2 cellular contexts compared by ENCODE assay signal in genomic region chr15:92801774-92802464, GRCh38.
A peak's percentile ranks its signal among the peaks of the same experiment; 100 is the strongest.
TF ChIP-seq lines count a peak whose summit lies in the region.

No MANE protein-coding gene starts in this region.

TF ChIP-seq in K562, 482 proteins besides CTCF, POLR2A, EP300 and RAD21 (continues in another document):
- TF ChIP-seq, protein P1, sequence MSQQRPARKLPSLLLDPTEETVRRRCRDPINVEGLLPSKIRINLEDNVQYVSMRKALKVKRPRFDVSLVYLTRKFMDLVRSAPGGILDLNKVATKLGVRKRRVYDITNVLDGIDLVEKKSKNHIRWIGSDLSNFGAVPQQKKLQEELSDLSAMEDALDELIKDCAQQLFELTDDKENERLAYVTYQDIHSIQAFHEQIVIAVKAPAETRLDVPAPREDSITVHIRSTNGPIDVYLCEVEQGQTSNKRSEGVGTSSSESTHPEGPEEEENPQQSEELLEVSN (IDR thresholded peaks at IDR 0.05; ENCODE audit: borderline replicate concordance in 1 of 2, extremely low read depth in 1 of 2, insufficient read depth in 1 of 2, insufficient read length in 1 of 2, low read depth in 1 of 2, low read length in 1 of 2, poor library complexity in 1 of 2, severe bottlenecking in 1 of 2) = peak in 1 of 2 experiments; percentile 18
- TF ChIP-seq NFIC (IDR thresholded peaks at IDR 0.05) = 0 out of 2 replicates have a peak, but pooled peaks have one; percentile 5
- TF ChIP-seq, protein P2, sequence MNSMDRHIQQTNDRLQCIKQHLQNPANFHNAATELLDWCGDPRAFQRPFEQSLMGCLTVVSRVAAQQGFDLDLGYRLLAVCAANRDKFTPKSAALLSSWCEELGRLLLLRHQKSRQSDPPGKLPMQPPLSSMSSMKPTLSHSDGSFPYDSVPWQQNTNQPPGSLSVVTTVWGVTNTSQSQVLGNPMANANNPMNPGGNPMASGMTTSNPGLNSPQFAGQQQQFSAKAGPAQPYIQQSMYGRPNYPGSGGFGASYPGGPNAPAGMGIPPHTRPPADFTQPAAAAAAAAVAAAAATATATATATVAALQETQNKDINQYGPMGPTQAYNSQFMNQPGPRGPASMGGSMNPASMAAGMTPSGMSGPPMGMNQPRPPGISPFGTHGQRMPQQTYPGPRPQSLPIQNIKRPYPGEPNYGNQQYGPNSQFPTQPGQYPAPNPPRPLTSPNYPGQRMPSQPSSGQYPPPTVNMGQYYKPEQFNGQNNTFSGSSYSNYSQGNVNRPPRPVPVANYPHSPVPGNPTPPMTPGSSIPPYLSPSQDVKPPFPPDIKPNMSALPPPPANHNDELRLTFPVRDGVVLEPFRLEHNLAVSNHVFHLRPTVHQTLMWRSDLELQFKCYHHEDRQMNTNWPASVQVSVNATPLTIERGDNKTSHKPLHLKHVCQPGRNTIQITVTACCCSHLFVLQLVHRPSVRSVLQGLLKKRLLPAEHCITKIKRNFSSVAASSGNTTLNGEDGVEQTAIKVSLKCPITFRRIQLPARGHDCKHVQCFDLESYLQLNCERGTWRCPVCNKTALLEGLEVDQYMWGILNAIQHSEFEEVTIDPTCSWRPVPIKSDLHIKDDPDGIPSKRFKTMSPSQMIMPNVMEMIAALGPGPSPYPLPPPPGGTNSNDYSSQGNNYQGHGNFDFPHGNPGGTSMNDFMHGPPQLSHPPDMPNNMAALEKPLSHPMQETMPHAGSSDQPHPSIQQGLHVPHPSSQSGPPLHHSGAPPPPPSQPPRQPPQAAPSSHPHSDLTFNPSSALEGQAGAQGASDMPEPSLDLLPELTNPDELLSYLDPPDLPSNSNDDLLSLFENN (IDR thresholded peaks at IDR 0.05; ENCODE audit: low read depth in 2 of 2, low read length in 2 of 2) = no peak
- no peak for TF ChIP-seq SOX6 (IDR thresholded peaks at IDR 0.05)
- TF ChIP-seq ZKSCAN8 (CRISPR knock-in tag; IDR thresholded peaks at IDR 0.05) = no peak
- no peak for TF ChIP-seq WHSC1 (IDR thresholded peaks at IDR 0.05; ENCODE audit: low read length)
- TF ChIP-seq, protein P3, sequence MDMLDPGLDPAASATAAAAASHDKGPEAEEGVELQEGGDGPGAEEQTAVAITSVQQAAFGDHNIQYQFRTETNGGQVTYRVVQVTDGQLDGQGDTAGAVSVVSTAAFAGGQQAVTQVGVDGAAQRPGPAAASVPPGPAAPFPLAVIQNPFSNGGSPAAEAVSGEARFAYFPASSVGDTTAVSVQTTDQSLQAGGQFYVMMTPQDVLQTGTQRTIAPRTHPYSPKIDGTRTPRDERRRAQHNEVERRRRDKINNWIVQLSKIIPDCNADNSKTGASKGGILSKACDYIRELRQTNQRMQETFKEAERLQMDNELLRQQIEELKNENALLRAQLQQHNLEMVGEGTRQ (CRISPR knock-in tag; IDR thresholded peaks at IDR 0.05) = no peak
- TF ChIP-seq SRF (CRISPR knock-in tag; IDR thresholded peaks at IDR 0.05) = peak in 1 of 2 experiments; percentile 71; a peak in 1 of 4 replicates
- TF ChIP-seq, protein P4, sequence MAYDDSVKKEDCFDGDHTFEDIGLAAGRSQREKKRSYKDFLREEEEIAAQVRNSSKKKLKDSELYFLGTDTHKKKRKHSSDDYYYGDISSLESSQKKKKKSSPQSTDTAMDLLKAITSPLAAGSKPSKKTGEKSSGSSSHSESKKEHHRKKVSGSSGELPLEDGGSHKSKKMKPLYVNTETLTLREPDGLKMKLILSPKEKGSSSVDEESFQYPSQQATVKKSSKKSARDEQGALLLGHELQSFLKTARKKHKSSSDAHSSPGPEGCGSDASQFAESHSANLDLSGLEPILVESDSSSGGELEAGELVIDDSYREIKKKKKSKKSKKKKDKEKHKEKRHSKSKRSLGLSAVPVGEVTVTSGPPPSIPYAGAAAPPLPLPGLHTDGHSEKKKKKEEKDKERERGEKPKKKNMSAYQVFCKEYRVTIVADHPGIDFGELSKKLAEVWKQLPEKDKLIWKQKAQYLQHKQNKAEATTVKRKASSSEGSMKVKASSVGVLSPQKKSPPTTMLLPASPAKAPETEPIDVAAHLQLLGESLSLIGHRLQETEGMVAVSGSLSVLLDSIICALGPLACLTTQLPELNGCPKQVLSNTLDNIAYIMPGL (CRISPR knock-in tag; IDR thresholded peaks at IDR 0.05) = no peak
- TF ChIP-seq C11orf30 (IDR thresholded peaks at IDR 0.05; ENCODE audit: low read depth) = no peak
- TF ChIP-seq NR2C2 (CRISPR knock-in tag; IDR thresholded peaks at IDR 0.05) = no peak
- no peak for TF ChIP-seq NR2C2 (tag; IDR thresholded peaks at IDR 0.05)
- no peak for TF ChIP-seq HDAC6 (IDR thresholded peaks at IDR 0.05; ENCODE audit: low read depth, low read length)
- TF ChIP-seq CBX1 (IDR thresholded peaks at IDR 0.05; ENCODE audit: low read depth) = no peak
- TF ChIP-seq YBX1 (IDR thresholded peaks at IDR 0.05) = no peak
- TF ChIP-seq, protein P5, sequence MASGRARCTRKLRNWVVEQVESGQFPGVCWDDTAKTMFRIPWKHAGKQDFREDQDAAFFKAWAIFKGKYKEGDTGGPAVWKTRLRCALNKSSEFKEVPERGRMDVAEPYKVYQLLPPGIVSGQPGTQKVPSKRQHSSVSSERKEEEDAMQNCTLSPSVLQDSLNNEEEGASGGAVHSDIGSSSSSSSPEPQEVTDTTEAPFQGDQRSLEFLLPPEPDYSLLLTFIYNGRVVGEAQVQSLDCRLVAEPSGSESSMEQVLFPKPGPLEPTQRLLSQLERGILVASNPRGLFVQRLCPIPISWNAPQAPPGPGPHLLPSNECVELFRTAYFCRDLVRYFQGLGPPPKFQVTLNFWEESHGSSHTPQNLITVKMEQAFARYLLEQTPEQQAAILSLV (tag; IDR thresholded peaks at IDR 0.05) = peak; percentile 96
- TF ChIP-seq MED1 (CRISPR knock-in tag; IDR thresholded peaks at IDR 0.05; ENCODE audit: borderline replicate concordance) = no peak
- no peak for TF ChIP-seq ZBTB8A (IDR thresholded peaks at IDR 0.05; ENCODE audit: partially characterized antibody)
- no peak for TF ChIP-seq ATF7 (IDR thresholded peaks at IDR 0.05)
- TF ChIP-seq ZNF395 (CRISPR knock-in tag; IDR thresholded peaks at IDR 0.05) = no peak
- no peak for TF ChIP-seq BCL6 (CRISPR knock-in tag; IDR thresholded peaks at IDR 0.05)
- TF ChIP-seq GABPB1 (CRISPR knock-in tag; IDR thresholded peaks at IDR 0.05) = no peak
- TF ChIP-seq RNF2 (IDR thresholded peaks at IDR 0.05) = no peak

TF ChIP-seq in HepG2, 621 proteins besides CTCF, POLR2A, EP300 and RAD21 (continues in another document):
- TF ChIP-seq ATF4 (CRISPR knock-in tag; IDR thresholded peaks at IDR 0.05) (peak in 1 of 2 experiments; percentile 30; a peak in 1 of 4 replicates), HDAC2 (CRISPR knock-in tag; IDR thresholded peaks at IDR 0.05) (no peak), ARHGAP35 (CRISPR knock-in tag; IDR thresholded peaks at IDR 0.05; ENCODE audit: borderline replicate concordance) (no peak), BCL3 (CRISPR knock-in tag; IDR thresholded peaks at IDR 0.05) (0 out of 2 replicates have a peak, but pooled peaks have one; percentile 5), ZNF124 (CRISPR knock-in tag; IDR thresholded peaks at IDR 0.05) (no peak), ARID5B (CRISPR knock-in tag; IDR thresholded peaks at IDR 0.05) (0 out of 2 replicates have a peak, but pooled peaks have one; percentile 22), SOX6 (IDR thresholded peaks at IDR 0.05) (no peak), SOX6 (CRISPR knock-in tag; IDR thresholded peaks at IDR 0.05) (peak; percentile 6; the same call in 1 of the 2 replicates), ARNTL (CRISPR knock-in tag; IDR thresholded peaks at IDR 0.05) (no peak), SALL1 (CRISPR knock-in tag; IDR thresholded peaks at IDR 0.05) (peak; percentile 35; the same call in 1 of the 2 replicates), ZNF264 (CRISPR knock-in tag; IDR thresholded peaks at IDR 0.05) (no peak), PHB2 (IDR thresholded peaks at IDR 0.05; ENCODE audit: partially characterized antibody) (no peak), ZNF362 (CRISPR knock-in tag; IDR thresholded peaks at IDR 0.05; ENCODE audit: borderline replicate concordance) (peak; percentile 64; the same call in 1 of the 2 replicates), CEBPB (IDR thresholded peaks at IDR 0.05; ENCODE audit: borderline replicate concordance, low read depth, low read length) (peak; percentile 92), CEBPG (CRISPR knock-in tag; IDR thresholded peaks at IDR 0.05) (peak; percentile 92), ZNF770 (CRISPR knock-in tag; IDR thresholded peaks at IDR 0.05) (peak; percentile 59)
- TF ChIP-seq, protein P6, sequence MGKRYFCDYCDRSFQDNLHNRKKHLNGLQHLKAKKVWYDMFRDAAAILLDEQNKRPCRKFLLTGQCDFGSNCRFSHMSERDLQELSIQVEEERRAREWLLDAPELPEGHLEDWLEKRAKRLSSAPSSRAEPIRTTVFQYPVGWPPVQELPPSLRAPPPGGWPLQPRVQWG (CRISPR knock-in tag; IDR thresholded peaks at IDR 0.05; ENCODE audit: borderline replicate concordance, low read depth) = no peak
- TF ChIP-seq, protein P7, sequence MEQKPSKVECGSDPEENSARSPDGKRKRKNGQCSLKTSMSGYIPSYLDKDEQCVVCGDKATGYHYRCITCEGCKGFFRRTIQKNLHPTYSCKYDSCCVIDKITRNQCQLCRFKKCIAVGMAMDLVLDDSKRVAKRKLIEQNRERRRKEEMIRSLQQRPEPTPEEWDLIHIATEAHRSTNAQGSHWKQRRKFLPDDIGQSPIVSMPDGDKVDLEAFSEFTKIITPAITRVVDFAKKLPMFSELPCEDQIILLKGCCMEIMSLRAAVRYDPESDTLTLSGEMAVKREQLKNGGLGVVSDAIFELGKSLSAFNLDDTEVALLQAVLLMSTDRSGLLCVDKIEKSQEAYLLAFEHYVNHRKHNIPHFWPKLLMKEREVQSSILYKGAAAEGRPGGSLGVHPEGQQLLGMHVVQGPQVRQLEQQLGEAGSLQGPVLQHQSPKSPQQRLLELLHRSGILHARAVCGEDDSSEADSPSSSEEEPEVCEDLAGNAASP (CRISPR knock-in tag; IDR thresholded peaks at IDR 0.05; ENCODE audit: borderline replicate concordance) = no peak
